Comparison of ENCODE assay signal across 1 cellular context in the genomic region with DNA sequence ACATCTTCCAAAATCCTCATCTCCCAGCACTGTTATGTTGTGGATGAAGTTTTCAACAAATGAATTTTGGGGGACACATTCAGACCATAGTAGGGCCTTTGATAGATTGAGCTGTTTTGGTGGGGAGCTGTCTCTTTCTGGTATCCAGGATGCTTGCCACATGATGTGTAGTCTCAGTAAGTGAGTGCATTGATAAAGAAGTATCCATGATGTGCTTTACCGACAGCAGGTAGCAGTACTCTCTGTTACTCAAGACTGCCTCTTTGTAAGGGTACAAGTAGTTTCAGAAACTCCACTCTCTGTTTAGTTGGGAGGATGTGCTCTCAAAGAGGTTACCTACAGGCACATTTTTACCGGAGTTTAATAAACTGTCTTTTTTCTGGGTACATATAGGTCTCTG.
TF ChIP-seq lines count a peak whose summit lies in the region.

No MANE protein-coding gene starts in this region.

TF ChIP-seq in WTC11, 78 proteins besides CTCF, POLR2A, EP300 and RAD21 (continued from another document):
- TF ChIP-seq, protein P1, sequence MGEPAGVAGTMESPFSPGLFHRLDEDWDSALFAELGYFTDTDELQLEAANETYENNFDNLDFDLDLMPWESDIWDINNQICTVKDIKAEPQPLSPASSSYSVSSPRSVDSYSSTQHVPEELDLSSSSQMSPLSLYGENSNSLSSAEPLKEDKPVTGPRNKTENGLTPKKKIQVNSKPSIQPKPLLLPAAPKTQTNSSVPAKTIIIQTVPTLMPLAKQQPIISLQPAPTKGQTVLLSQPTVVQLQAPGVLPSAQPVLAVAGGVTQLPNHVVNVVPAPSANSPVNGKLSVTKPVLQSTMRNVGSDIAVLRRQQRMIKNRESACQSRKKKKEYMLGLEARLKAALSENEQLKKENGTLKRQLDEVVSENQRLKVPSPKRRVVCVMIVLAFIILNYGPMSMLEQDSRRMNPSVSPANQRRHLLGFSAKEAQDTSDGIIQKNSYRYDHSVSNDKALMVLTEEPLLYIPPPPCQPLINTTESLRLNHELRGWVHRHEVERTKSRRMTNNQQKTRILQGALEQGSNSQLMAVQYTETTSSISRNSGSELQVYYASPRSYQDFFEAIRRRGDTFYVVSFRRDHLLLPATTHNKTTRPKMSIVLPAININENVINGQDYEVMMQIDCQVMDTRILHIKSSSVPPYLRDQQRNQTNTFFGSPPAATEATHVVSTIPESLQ (CRISPR knock-in tag; IDR thresholded peaks at IDR 0.05) = no peak
- TF ChIP-seq ATF1 (CRISPR knock-in tag; IDR thresholded peaks at IDR 0.05) = no peak
- no peak for TF ChIP-seq ZNF219 (CRISPR knock-in tag; IDR thresholded peaks at IDR 0.05; ENCODE audit: borderline replicate concordance)
- no peak for TF ChIP-seq FOXK1 (CRISPR knock-in tag; IDR thresholded peaks at IDR 0.05)
- TF ChIP-seq, protein P2, sequence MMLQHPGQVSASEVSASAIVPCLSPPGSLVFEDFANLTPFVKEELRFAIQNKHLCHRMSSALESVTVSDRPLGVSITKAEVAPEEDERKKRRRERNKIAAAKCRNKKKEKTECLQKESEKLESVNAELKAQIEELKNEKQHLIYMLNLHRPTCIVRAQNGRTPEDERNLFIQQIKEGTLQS (CRISPR knock-in tag; conservative IDR thresholded peaks at IDR 0.05) = no peak
- TF ChIP-seq, protein P3, sequence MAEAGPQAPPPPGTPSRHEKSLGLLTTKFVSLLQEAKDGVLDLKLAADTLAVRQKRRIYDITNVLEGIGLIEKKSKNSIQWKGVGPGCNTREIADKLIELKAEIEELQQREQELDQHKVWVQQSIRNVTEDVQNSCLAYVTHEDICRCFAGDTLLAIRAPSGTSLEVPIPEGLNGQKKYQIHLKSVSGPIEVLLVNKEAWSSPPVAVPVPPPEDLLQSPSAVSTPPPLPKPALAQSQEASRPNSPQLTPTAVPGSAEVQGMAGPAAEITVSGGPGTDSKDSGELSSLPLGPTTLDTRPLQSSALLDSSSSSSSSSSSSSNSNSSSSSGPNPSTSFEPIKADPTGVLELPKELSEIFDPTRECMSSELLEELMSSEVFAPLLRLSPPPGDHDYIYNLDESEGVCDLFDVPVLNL (CRISPR knock-in tag; IDR thresholded peaks at IDR 0.05; ENCODE audit: borderline replicate concordance, low read depth) = no peak
- TF ChIP-seq ESRRA (CRISPR knock-in tag; IDR thresholded peaks at IDR 0.05; ENCODE audit: borderline replicate concordance) = no peak
- TF ChIP-seq, protein P4, sequence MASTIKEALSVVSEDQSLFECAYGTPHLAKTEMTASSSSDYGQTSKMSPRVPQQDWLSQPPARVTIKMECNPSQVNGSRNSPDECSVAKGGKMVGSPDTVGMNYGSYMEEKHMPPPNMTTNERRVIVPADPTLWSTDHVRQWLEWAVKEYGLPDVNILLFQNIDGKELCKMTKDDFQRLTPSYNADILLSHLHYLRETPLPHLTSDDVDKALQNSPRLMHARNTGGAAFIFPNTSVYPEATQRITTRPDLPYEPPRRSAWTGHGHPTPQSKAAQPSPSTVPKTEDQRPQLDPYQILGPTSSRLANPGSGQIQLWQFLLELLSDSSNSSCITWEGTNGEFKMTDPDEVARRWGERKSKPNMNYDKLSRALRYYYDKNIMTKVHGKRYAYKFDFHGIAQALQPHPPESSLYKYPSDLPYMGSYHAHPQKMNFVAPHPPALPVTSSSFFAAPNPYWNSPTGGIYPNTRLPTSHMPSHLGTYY (CRISPR knock-in tag; IDR thresholded peaks at IDR 0.05) = no peak
- no peak for TF ChIP-seq ZNF317 (CRISPR knock-in tag; IDR thresholded peaks at IDR 0.05; ENCODE audit: borderline replicate concordance, low read depth)
- no peak for TF ChIP-seq SP1 (CRISPR knock-in tag; conservative IDR thresholded peaks at IDR 0.05)
- TF ChIP-seq ZNF232 (CRISPR knock-in tag; IDR thresholded peaks at IDR 0.05) = no peak
- no peak for TF ChIP-seq OVOL2 (CRISPR knock-in tag; IDR thresholded peaks at IDR 0.05; ENCODE audit: borderline replicate concordance)
- TF ChIP-seq ZNF671 (CRISPR knock-in tag; IDR thresholded peaks at IDR 0.05) = no peak
- TF ChIP-seq CREB1 (CRISPR knock-in tag; IDR thresholded peaks at IDR 0.05) = no peak
- TF ChIP-seq FOXJ3 (CRISPR knock-in tag; IDR thresholded peaks at IDR 0.05; ENCODE audit: borderline replicate concordance) = no peak
- TF ChIP-seq PRRX2 (CRISPR knock-in tag; IDR thresholded peaks at IDR 0.05) = no peak
- no peak for TF ChIP-seq RELA (CRISPR knock-in tag; IDR thresholded peaks at IDR 0.05; ENCODE audit: borderline replicate concordance)
- TF ChIP-seq ELF4 (CRISPR knock-in tag; IDR thresholded peaks at IDR 0.05; ENCODE audit: low read depth) = no peak
